In genomic region chr18:63658946-63659345, GRCh38 we compare ENCODE assay signal across 11 cellular contexts. TPM values are rescaled to one million over a fixed set of nuclear protein-coding genes. Genes with fewer than 3 reads are reported as not detected.
DNase-seq lines count a peak whose midpoint lies in the region; FAIRE-seq and TF ChIP-seq lines count a peak whose summit lies in the region.
"Not testable (repeated sequence)": the region's sequence is repeated elsewhere in the genome, so short reads cannot be mapped to it uniquely, and the experiment has no call there.
"Had no signal": no experiment of that assay in that cellular context is flagged by ENCODE, and none has a peak within 500 bp of the region (broad histone marks: within the 10 kb centered on the region; RNA-seq: fewer than 3 reads in every experiment).

No MANE protein-coding gene starts in this region.

- not testable (repeated sequence) for H2AFZ ChIP-seq in SK-N-SH (ENCODE audit: low read depth)

- DNase-seq in EL (peak; percentile 44), HCEC 1CT (peak; percentile 69), LHCN-M2 (ENCODE audit: low read depth) (peak; percentile 43), bronchial epithelial cell (ENCODE audit: low read depth) (peak; percentile 75), fibroblast of the aortic adventitia (ENCODE audit: low read depth) (peak; percentile 23), renal cortical epithelial cell (ENCODE audit: low read depth) (peak; percentile 57)
- not testable (repeated sequence) for DNase-seq in SK-N-SH

- not testable (repeated sequence) for TF ChIP-seq CTCF in SK-N-SH (IDR thresholded peaks at IDR 0.05); bronchial epithelial cell (IDR thresholded peaks at IDR 0.05; ENCODE audit: insufficient read depth, low read length, severe bottlenecking); fibroblast of the aortic adventitia (IDR thresholded peaks at IDR 0.05; ENCODE audit: insufficient read depth, low read length)

- not testable (repeated sequence) for TF ChIP-seq RAD21 in SK-N-SH (IDR thresholded peaks at IDR 0.05; ENCODE audit: low read length)

- H3K4me1 ChIP-seq in SK-N-SH (ENCODE audit: control insufficient read depth in 1 of 2, insufficient read depth in 2 of 2, low read depth in 1 of 2, low read length in 1 of 2), result not testable (repeated sequence)

- H3K4me3 ChIP-seq in SK-N-SH (ENCODE audit: low read depth in 2 of 2, low read length in 1 of 2); bronchial epithelial cell (ENCODE audit: low read depth, low read length); fibroblast of the aortic adventitia (ENCODE audit: low read depth, low read length): not testable (repeated sequence)

- not testable (repeated sequence) for H3K79me2 ChIP-seq in SK-N-SH (ENCODE audit: insufficient read depth)

- not testable (repeated sequence) for H3K9ac ChIP-seq in SK-N-SH

- not testable (repeated sequence) for H3K4me2 ChIP-seq in SK-N-SH

- not testable (repeated sequence) for H3K9me2 ChIP-seq in SK-N-SH

- not testable (repeated sequence) for H4K20me1 ChIP-seq in SK-N-SH (ENCODE audit: insufficient read depth)

- not testable (repeated sequence) for H3K27ac ChIP-seq in SK-N-SH (ENCODE audit: low read depth in 2 of 2, low read length in 1 of 2)

- CTCF ChIA-PET in SK-N-SH (lab: Yijun Ruan, JAX), result interaction anchor here (1.4 kb wide), 1 partner anchor 141 kb away, joined by 4 read pairs; no protein-coding TSS in a partner anchor

- H3K36me3 ChIP-seq in SK-N-SH (replicated peaks in 1 of 2; ENCODE audit: control insufficient read depth in 1 of 2, insufficient read depth in 2 of 2, low read length in 1 of 2); bronchial epithelial cell (ENCODE audit: control insufficient read depth, insufficient read depth, low read length): not testable (repeated sequence)

- 20% methylated on average over 4 of the region's 4 CpGs for WGBS in SK-N-SH (ENCODE audit: low lambda C conversion rate)

- not testable (repeated sequence) for H3K27me3 ChIP-seq in SK-N-SH (ENCODE audit: insufficient read depth); bronchial epithelial cell (ENCODE audit: control insufficient read depth, insufficient read depth, low read length)

- FAIRE-seq in bronchial epithelial cell (lab: Jason Lieb, UNC), result not testable (repeated sequence)

- POLR2A ChIA-PET in SK-N-SH (lab: Yijun Ruan, JAX), result not testable (repeated sequence)

- not testable (repeated sequence) for H3K9me3 ChIP-seq in SK-N-SH

- H3F3A ChIP-seq in SK-N-SH (replicated peaks; ENCODE audit: insufficient read depth), result not testable (repeated sequence)

- peak in 1 of 2 experiments; percentile 30; a peak in 1 of 4 replicates for TF ChIP-seq EP300 in SK-N-SH (IDR thresholded peaks at IDR 0.05; ENCODE audit: borderline replicate concordance in 1 of 2, low read depth in 1 of 2, low read length in 1 of 2)

TF ChIP-seq in SK-N-SH, 30 proteins besides CTCF, POLR2A, EP300 and RAD21:
- TF ChIP-seq FOSL2 (IDR thresholded peaks at IDR 0.05; ENCODE audit: borderline replicate concordance, low read depth), result peak; percentile 29; the same call in 1 of the 2 replicates
- 0 out of 2 replicates have a peak, but pooled peaks have one; percentile 29 for TF ChIP-seq MEF2A (IDR thresholded peaks at IDR 0.05; ENCODE audit: borderline replicate concordance, low read depth)
- TF ChIP-seq, protein P1, sequence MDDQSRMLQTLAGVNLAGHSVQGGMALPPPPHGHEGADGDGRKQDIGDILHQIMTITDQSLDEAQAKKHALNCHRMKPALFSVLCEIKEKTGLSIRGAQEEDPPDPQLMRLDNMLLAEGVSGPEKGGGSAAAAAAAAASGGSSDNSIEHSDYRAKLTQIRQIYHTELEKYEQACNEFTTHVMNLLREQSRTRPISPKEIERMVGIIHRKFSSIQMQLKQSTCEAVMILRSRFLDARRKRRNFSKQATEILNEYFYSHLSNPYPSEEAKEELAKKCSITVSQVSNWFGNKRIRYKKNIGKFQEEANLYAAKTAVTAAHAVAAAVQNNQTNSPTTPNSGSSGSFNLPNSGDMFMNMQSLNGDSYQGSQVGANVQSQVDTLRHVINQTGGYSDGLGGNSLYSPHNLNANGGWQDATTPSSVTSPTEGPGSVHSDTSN (IDR thresholded peaks at IDR 0.05), result peak; percentile 23; the same call in 1 of the 2 replicates
- peak; percentile 40; the same call in 1 of the 2 replicates for TF ChIP-seq JUND (IDR thresholded peaks at IDR 0.05)

RNA-seq across cellular contexts. Expression of gene SERPINB3, which starts 2.7 kb away (rescaled TPM):
- total RNA-seq in LHCN-M2 (2014; rRNA removed) (not detected in 2 replicates), bronchial epithelial cell (22.4 and 165 TPM in 2 replicates), fibroblast of the aortic adventitia (ENCODE audit: low replicate concordance) (not detected in 2 replicates), renal cortical epithelial cell (0.40 and 1.9 TPM in 2 replicates)
- not detected for polyA plus RNA-seq in LHCN-M2 (2012)
- polyA plus RNA-seq in SK-N-SH (2012; rRNA removed), result 0.07 TPM in 1 of 2 replicates, not detected in the other
- polyA plus RNA-seq in SK-N-SH (2012; cell fraction: cytosol; rRNA removed), result 0.03 TPM in 1 of 2 replicates, not detected in the other
- polyA plus RNA-seq in SK-N-SH (2012; cell fraction: nucleus; rRNA removed), result 0.06 TPM in 1 of 2 replicates, not detected in the other
- total RNA-seq: CD4-positive, alpha-beta memory T cell; Daoy; H4 had no signal
- polyA plus RNA-seq: CD14-positive monocyte; CD4-positive, alpha-beta memory T cell had no signal

RNA-seq across cellular contexts. Expression of gene SERPINB4, which starts 14.9 kb away (rescaled TPM):
- not detected in 2 replicates for total RNA-seq in LHCN-M2 (2014; rRNA removed)
- polyA plus RNA-seq in LHCN-M2 (2012), result not detected
- polyA plus RNA-seq in SK-N-SH (2012; rRNA removed), result 0.06 TPM in 1 of 2 replicates, not detected in the other
- not detected in 2 replicates for polyA plus RNA-seq in SK-N-SH (2012; cell fraction: cytosol; rRNA removed)
- 0.05 and 0.11 TPM in 2 replicates for polyA plus RNA-seq in SK-N-SH (2012; cell fraction: nucleus; rRNA removed)
- 0.26 and 15.7 TPM in 2 replicates for total RNA-seq in bronchial epithelial cell
- not detected in 2 replicates for total RNA-seq in fibroblast of the aortic adventitia (ENCODE audit: low replicate concordance)
- total RNA-seq in renal cortical epithelial cell, result 0.17 and 0.35 TPM in 2 replicates
- total RNA-seq: CD4-positive, alpha-beta memory T cell; Daoy; H4 had no signal
- polyA plus RNA-seq: CD14-positive monocyte; CD4-positive, alpha-beta memory T cell had no signal

RNA-seq across cellular contexts. Expression of gene SERPINB11, which starts 43.8 kb away (rescaled TPM):
- total RNA-seq in LHCN-M2 (2014; rRNA removed) (not detected in 2 replicates), bronchial epithelial cell (1.6 and 9.5 TPM in 2 replicates), fibroblast of the aortic adventitia (ENCODE audit: low replicate concordance) (not detected in 2 replicates), renal cortical epithelial cell (not detected in 2 replicates)
- not detected for polyA plus RNA-seq in LHCN-M2 (2012)
- not detected in 2 replicates for polyA plus RNA-seq in SK-N-SH (2012; rRNA removed)
- polyA plus RNA-seq in SK-N-SH (2012; cell fraction: cytosol; rRNA removed), result not detected in 2 replicates
- polyA plus RNA-seq in SK-N-SH (2012; cell fraction: nucleus; rRNA removed), result not detected in 2 replicates
- total RNA-seq: CD4-positive, alpha-beta memory T cell; Daoy; H4 had no signal
- polyA plus RNA-seq: CD14-positive monocyte; CD4-positive, alpha-beta memory T cell had no signal
